Comparison of ENCODE assay signal across 34 cellular contexts in the genomic region with DNA sequence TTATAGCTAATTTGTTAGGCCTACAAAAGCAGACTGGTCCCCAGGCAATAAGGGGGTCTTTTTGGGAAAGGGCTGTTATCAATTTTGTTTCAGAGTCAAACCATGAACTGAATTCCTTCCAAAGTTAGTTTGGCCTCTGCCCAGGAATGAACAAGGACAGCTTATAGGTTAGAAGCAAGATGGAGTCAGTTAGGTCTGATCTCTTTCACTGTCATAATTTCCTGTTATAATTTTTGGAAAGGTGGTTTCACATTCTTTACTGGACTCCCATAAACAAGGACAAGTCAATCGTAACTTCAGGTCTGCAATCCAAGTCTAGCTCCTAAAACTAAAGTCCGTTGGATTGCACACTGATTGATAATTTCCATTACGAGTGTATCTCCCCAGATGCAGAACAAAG.
"Had no signal": no experiment of that assay in that cellular context is flagged by ENCODE, and none has a peak within 500 bp of the region (broad histone marks: within the 10 kb centered on the region; RNA-seq: fewer than 3 reads in every experiment).

No MANE protein-coding gene starts in this region.

- H3K4me3 Mint-ChIP-seq: activated B cell treated with CpG ODN at 0.5 μM for 24 hours; activated CD8-positive, alpha-beta T cell treated with anti-CD3 and anti-CD28 coated beads for 36 hours; activated naive CD8-positive, alpha-beta T cell; activated T-cell treated with anti-CD3 and anti-CD28 coated beads, Interleukin-2, amount 50 U/mL, for 4 hours; activated T-helper 17 cell treated with anti-CD3 and anti-CD28 coated beads, Interleukin-2, amount 50 U/mL, for 72 hours; central memory CD8-positive, alpha-beta T cell; dendritic cell treated with granulocyte-macrophage colony-stimulating factor and Interleukin-4, amounts not matched to agents 40 ng/mL and 50 ng/mL, for 4 days; endodermal cell; T-helper 17 cell; T-helper 2 cell treated with Interferon-gamma antibody and Interleukin-4, amounts not matched to agents 5 μg/mL and 100 μg/mL, for 36 hours had no signal

- H3K9me3 Mint-ChIP-seq: activated B cell treated with CpG ODN at 0.5 μM for 24 hours; activated CD8-positive, alpha-beta T cell treated with anti-CD3 and anti-CD28 coated beads for 36 hours; activated T-cell treated with anti-CD3 and anti-CD28 coated beads, Interleukin-2, amount 50 U/mL, for 4 hours; activated T-helper 17 cell treated with anti-CD3 and anti-CD28 coated beads, Interleukin-2, amount 50 U/mL, for 72 hours; central memory CD8-positive, alpha-beta T cell; dendritic cell treated with granulocyte-macrophage colony-stimulating factor and Interleukin-4, amounts not matched to agents 40 ng/mL and 50 ng/mL, for 4 days; T-helper 2 cell treated with Interferon-gamma antibody and Interleukin-4, amounts not matched to agents 5 μg/mL and 100 μg/mL, for 36 hours had no signal

- H3K4me1 Mint-ChIP-seq: activated B cell treated with CpG ODN at 0.5 μM for 24 hours; activated T-helper 17 cell treated with anti-CD3 and anti-CD28 coated beads, Interleukin-2, amount 50 U/mL, for 72 hours; central memory CD8-positive, alpha-beta T cell; T-helper 17 cell had no signal

- H3K27ac Mint-ChIP-seq: activated B cell treated with CpG ODN at 0.5 μM for 24 hours; activated CD8-positive, alpha-beta T cell treated with anti-CD3 and anti-CD28 coated beads for 36 hours; activated naive CD8-positive, alpha-beta T cell; activated T-helper 17 cell treated with anti-CD3 and anti-CD28 coated beads, Interleukin-2, amount 50 U/mL, for 72 hours; dendritic cell treated with granulocyte-macrophage colony-stimulating factor and Interleukin-4, amounts not matched to agents 40 ng/mL and 50 ng/mL, for 4 days; T-helper 17 cell; T-helper 2 cell treated with Interferon-gamma antibody and Interleukin-4, amounts not matched to agents 5 μg/mL and 100 μg/mL, for 36 hours had no signal

- FAIRE-seq: astrocyte, bronchial epithelial cell, frontal cortex had no signal

- ATAC-seq: activated CD4-positive, CD25-positive, alpha-beta regulatory T cell treated with anti-CD3 and anti-CD28 coated beads, Interleukin-2, amount 50 U/mL, for 24 hours; activated CD8-positive, alpha-beta T cell treated with anti-CD3 and anti-CD28 coated beads for 36 hours; activated T-cell treated with anti-CD3 and anti-CD28 coated beads, Interleukin-2, amount 50 U/mL, for 4 hours; activated T-helper 17 cell treated with anti-CD3 and anti-CD28 coated beads, Interleukin-2, amount 50 U/mL, for 72 hours; esophagus mucosa; heart left ventricle; T-helper 17 cell had no signal

- H3K27me3 ChIP-seq: brain microvascular endothelial cell, dorsolateral prefrontal cortex, heart left ventricle had no signal

- H3K4me1 ChIP-seq: heart left ventricle had no signal

- H3K4me3 ChIP-seq: coronary artery, dorsolateral prefrontal cortex, heart left ventricle had no signal

- H3K36me3 ChIP-seq: brain microvascular endothelial cell, WERI-Rb-1 had no signal

- DNase-seq: activated B cell treated with CpG ODN at 0.5 μM for 24 hours; activated CD4-positive, alpha-beta T cell treated with anti-CD3 and anti-CD28 coated beads for 48 hours; activated CD4-positive, alpha-beta T cell treated with anti-CD3 and anti-CD28 coated beads, Interleukin-2, amount 50 U/mL, for 1 hour; activated CD4-positive, alpha-beta T cell treated with anti-CD3 and anti-CD28 coated beads, Interleukin-2, amount 50 U/mL, for 48 hours; activated CD8-positive, alpha-beta memory T cell treated with anti-CD3 and anti-CD28 coated beads for 24 hours; activated CD8-positive, alpha-beta T cell treated with anti-CD3 and anti-CD28 coated beads for 36 hours; activated effector memory CD4-positive, alpha-beta T cell treated with Interleukin-2 at 50 U/mL for 16 hours; activated gamma-delta T cell treated with Interleukin-2 at 50 U/mL for 16 hours; activated naive CD4-positive, alpha-beta T cell treated with anti-CD3 and anti-CD28 coated beads, Interleukin-2, amount 50 U/mL, for 16 hours; activated naive CD4-positive, alpha-beta T cell treated with Interleukin-2 at 50 U/mL for 16 hours; activated T-cell treated with anti-CD3 and anti-CD28 coated beads, Interleukin-2, amount 50 U/mL, for 4 hours; amniotic stem cell; anterior cingulate cortex; brain microvascular endothelial cell; dorsolateral prefrontal cortex; effector memory CD4-positive, alpha-beta T cell; endodermal cell; foreskin fibroblast; heart left ventricle; T-helper 1 cell; T-helper 17 cell; T1000; WERI-Rb-1 had no signal

- H3K9me3 ChIP-seq: heart left ventricle had no signal

- H3K27ac ChIP-seq: brain microvascular endothelial cell, coronary artery, dorsolateral prefrontal cortex, WERI-Rb-1 had no signal

- H3K27me3 Mint-ChIP-seq: activated B cell treated with CpG ODN at 0.5 μM for 24 hours; activated CD8-positive, alpha-beta T cell treated with anti-CD3 and anti-CD28 coated beads for 36 hours; activated naive CD8-positive, alpha-beta T cell; activated T-helper 17 cell treated with anti-CD3 and anti-CD28 coated beads, Interleukin-2, amount 50 U/mL, for 72 hours; central memory CD8-positive, alpha-beta T cell; dendritic cell treated with granulocyte-macrophage colony-stimulating factor and Interleukin-4, amounts not matched to agents 40 ng/mL and 50 ng/mL, for 4 days; T-helper 17 cell had no signal
